1 cellular context compared by ENCODE assay signal in the genomic region with DNA sequence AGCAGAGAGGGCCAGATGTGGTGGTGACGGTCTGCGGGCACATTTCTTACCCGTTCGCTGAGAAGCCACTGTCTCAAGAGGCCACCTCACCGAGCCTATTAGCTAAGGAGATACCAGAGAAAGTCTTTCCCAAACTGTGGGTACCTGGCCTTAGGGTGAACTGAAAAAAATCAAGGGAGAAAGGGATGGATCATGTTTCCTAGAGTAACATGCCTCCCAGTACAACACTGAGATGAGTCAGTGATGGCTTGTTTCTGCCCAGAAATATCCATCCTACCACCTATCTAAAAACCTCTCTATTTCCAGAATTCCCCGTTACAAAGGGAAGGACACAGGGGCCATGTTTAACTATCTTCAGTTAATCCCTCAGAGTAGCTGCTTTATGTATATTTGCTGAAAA.
TF ChIP-seq lines count a peak whose summit lies in the region.

No MANE protein-coding gene starts in this region.

TF ChIP-seq in GM23338, 12 proteins besides CTCF, POLR2A, EP300 and RAD21 (continued from another document):
- TF ChIP-seq ZNF331 (CRISPR knock-in tag; IDR thresholded peaks at IDR 0.05; ENCODE audit: low read depth) = no peak
